ENCODE assay signal across 8 cellular contexts in genomic region chr6:27824248-27825024, GRCh38.
DNase-seq lines count a peak whose midpoint lies in the region; ATAC-seq, FAIRE-seq and TF ChIP-seq lines count a peak whose summit lies in the region.
"Not testable (repeated sequence)": the region's sequence is repeated elsewhere in the genome, so short reads cannot be mapped to it uniquely, and the experiment has no call there.

No MANE protein-coding gene starts in this region.

- H3K27ac Mint-ChIP-seq in activated naive CD4-positive, alpha-beta T cell treated with anti-CD3 and anti-CD28 coated beads for 36 hours: peak overlapping the region; percentile 98
- H3K27ac Mint-ChIP-seq in natural killer cell: peak overlapping the region; percentile 95 to 99

- CTCF ChIA-PET in HEK293T (lab: Yijun Ruan, JAX): interaction anchor here (1.3 kb wide), 1 partner anchor 10 kb away, joined by 4 read pairs; no protein-coding TSS in a partner anchor
- CTCF ChIA-PET in activated naive CD4-positive, alpha-beta T cell treated with anti-CD3 and anti-CD28 coated beads for 36 hours (lab: Charles Lee): interaction anchor here (1.5 to 1.6 kb wide), 2 partner anchors 43 to 71 kb away, joined by 4 read pairs; a partner anchor contains a TSS

- WGBS in transverse colon (ENCODE audit: low coverage in 1 of 2), 2 donors: 0% methylated on average over 7 to 25 of the region's 47 CpGs

- H3K36me3 Mint-ChIP-seq in activated naive CD4-positive, alpha-beta T cell treated with anti-CD3 and anti-CD28 coated beads for 36 hours (ENCODE audit: low read depth); natural killer cell: not testable (repeated sequence)

- POLR2A ChIA-PET in HEK293T (lab: Yijun Ruan, JAX): interaction anchor here (0.7 to 8.2 kb wide), 19 partner anchors 10 to 1792 kb away, joined by 3 to 244 read pairs (median 6); a partner anchor contains a TSS

- in situ Hi-C loops in transverse colon (cut with MboI; ENCODE audit: low pct_ligation_motif_present in 1 of 4, low pct_unique_long_range_greater_than_20kb in 1 of 4, low sequenced_read_pairs in 3 of 4): loop anchor here in 3 of 4 donors (25.0 kb wide), 1 partner anchor 1787 kb away; a partner anchor contains a TSS

- not testable (repeated sequence) for H3K27me3 ChIP-seq in transverse colon

- peak overlapping the region; percentile 89 for H3K4me3 Mint-ChIP-seq in activated naive CD4-positive, alpha-beta T cell treated with anti-CD3 and anti-CD28 coated beads for 36 hours
- H3K4me3 Mint-ChIP-seq in natural killer cell: peak overlapping the region; percentile 94

- not testable (repeated sequence) for TF ChIP-seq CTCF in fibroblast of the aortic adventitia (IDR thresholded peaks at IDR 0.05; ENCODE audit: insufficient read depth, low read length); natural killer cell (IDR thresholded peaks at IDR 0.05); transverse colon (IDR thresholded peaks at IDR 0.05)

- peak; percentile 67 to 86 (median 74) for ATAC-seq in natural killer cell

- H3K4me1 ChIP-seq in transverse colon: peaks cover 0 to 12% (median under 1%) of the 10 kb centered on the region in 4 donors

- TF ChIP-seq POLR2A in GM12892 (IDR thresholded peaks at IDR 0.05; ENCODE audit: low read depth, low read length) (peak; percentile 89), transverse colon (IDR thresholded peaks at IDR 0.05) (peak; percentile 6)

- H3K4me3 ChIP-seq in Jurkat, Clone E6-1 (ENCODE audit: low read length): peak overlapping the region; percentile 69
- H3K4me3 ChIP-seq in fibroblast of the aortic adventitia (ENCODE audit: low read depth, low read length): peak overlapping the region; percentile 65
- H3K4me3 ChIP-seq in transverse colon: peak overlapping the region; percentile 44 to 65 (median 51)

- DNase-seq in GM12892 (ENCODE audit: insufficient read length); HEK293T (ENCODE audit: extremely low spot score): not testable (repeated sequence)
- peak; percentile 82 for DNase-seq in Jurkat, Clone E6-1 (ENCODE audit: low read depth, low spot score)
- peak; percentile 78 for DNase-seq in RPMI8226
- peak; percentile 67 for DNase-seq in activated naive CD4-positive, alpha-beta T cell treated with anti-CD3 and anti-CD28 coated beads for 36 hours
- DNase-seq in fibroblast of the aortic adventitia (ENCODE audit: low read depth): peak; percentile 79
- peak; percentile 51 for DNase-seq in natural killer cell
- DNase-seq in transverse colon: peak; percentile 35

- H3K4me1 Mint-ChIP-seq in activated naive CD4-positive, alpha-beta T cell treated with anti-CD3 and anti-CD28 coated beads for 36 hours (ENCODE audit: low read depth): peaks cover 19% of the 10 kb centered on the region
- H3K4me1 Mint-ChIP-seq in natural killer cell: peaks cover 25 to 29% of the 10 kb centered on the region in 2 donors

- FAIRE-seq in GM12892 (lab: Jason Lieb, UNC): not testable (repeated sequence)

- not testable (repeated sequence) for H3K9me3 Mint-ChIP-seq in activated naive CD4-positive, alpha-beta T cell treated with anti-CD3 and anti-CD28 coated beads for 36 hours; natural killer cell

- not testable (repeated sequence) for TF ChIP-seq EP300 in transverse colon (IDR thresholded peaks at IDR 0.05; ENCODE audit: low read depth)

- intact Hi-C loops in activated naive CD4-positive, alpha-beta T cell treated with anti-CD3 and anti-CD28 coated beads for 36 hours (cut with micrococcal nuclease): loop anchor here (1.0 to 2.0 kb wide), 2 partner anchors 14 to 48 kb away; a partner anchor contains a TSS
- intact Hi-C loops in natural killer cell (cut with micrococcal nuclease) (loop anchor here (1.0 to 2.0 kb wide), 2 partner anchors 14 to 41 kb away; a partner anchor contains a TSS), transverse colon (cut with DNase I; ENCODE audit: low total_unique reads) (loop anchor here (5.0 kb wide), 1 partner anchor 1652 kb away; no protein-coding TSS in a partner anchor)

- not testable (repeated sequence) for H3K36me3 ChIP-seq in transverse colon

- not testable (repeated sequence) for H3K27me3 Mint-ChIP-seq in activated naive CD4-positive, alpha-beta T cell treated with anti-CD3 and anti-CD28 coated beads for 36 hours (ENCODE audit: low read depth); natural killer cell (ENCODE audit: low read depth in 2 of 2)

- peak overlapping the region; percentile 83 to 95 (median 91) for H3K27ac ChIP-seq in transverse colon

- not testable (repeated sequence) for H3K9me3 ChIP-seq in transverse colon

TF ChIP-seq in HEK293T, 16 proteins besides CTCF, POLR2A, EP300 and RAD21:
- TF ChIP-seq L3MBTL2 (conservative IDR thresholded peaks at IDR 0.05): peak; percentile 47
- TF ChIP-seq ELF4 (IDR thresholded peaks at IDR 0.05): peak; percentile 40
